8 cellular contexts compared by ENCODE assay signal in the genomic region with DNA sequence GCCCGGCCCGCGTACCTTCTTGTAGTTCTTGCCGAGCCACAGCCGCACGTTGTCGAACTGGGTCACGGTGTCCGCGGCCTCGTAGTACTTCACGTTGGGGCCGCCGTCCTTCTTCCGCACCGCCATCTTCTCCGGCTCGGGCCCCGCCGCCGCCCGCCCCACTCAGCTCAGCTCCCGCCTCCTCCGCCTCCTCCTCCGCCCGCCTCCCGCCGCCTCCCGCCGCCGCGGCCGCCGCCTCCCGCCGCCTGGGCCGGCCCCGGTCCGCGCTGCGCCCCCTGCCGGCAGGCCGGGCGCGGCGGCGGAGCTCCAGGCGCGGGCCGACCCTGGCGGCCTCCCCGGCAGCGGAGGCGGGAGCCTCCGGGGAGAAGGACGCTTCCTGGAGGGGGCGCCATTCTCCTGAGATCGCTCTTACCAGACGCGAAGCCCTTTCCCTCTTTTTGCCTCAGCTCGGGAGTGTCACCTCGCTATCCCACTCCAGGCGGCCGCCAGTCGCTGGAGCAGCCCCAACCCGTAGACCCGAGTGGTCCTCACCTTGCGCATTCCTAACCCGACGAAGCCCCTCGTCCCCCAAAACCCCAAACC. TPM values are rescaled to one million over a fixed set of nuclear protein-coding genes. Genes with fewer than 3 reads are reported as not detected.
DNase-seq lines count a peak whose midpoint lies in the region; ATAC-seq lines count a peak whose summit lies in the region.

A gene (minus strand): TSS at position 148 of the 582 bp plus-strand sequence. CDS start 22 bp downstream, at position 126.

- H3K4me3 ChIP-seq in esophagus (ENCODE audit: low read depth in 1 of 2, low read length in 2 of 2) (peak within 1 kb of the TSS; percentile 80 to 83), mucosa of stomach (ENCODE audit: low read length) (peak within 1 kb of the TSS; percentile 98)

- peaks cover 0 to 2% of the 10 kb centered on the region in 2 donors for H3K4me1 ChIP-seq in esophagus (ENCODE audit: control insufficient read depth in 2 of 2, insufficient read depth in 2 of 2, low read length in 1 of 2)
- peaks cover 24% of the 10 kb centered on the region for H3K4me1 ChIP-seq in mucosa of stomach (ENCODE audit: control insufficient read depth, insufficient read depth, low read length)

- WGBS in esophagus, 2 donors: 1 to 2% methylated on average over 25 to 71 of the region's 71 CpGs

- H3K27ac ChIP-seq in esophagus (ENCODE audit: low read depth in 2 of 2, low read length in 1 of 2): peak within 1 kb of the TSS; percentile 78 to 99

- H3K27me3 ChIP-seq in esophagus (ENCODE audit: control insufficient read depth in 1 of 2, insufficient read depth in 2 of 2, low read length in 2 of 2) (no peaks in the 10 kb centered on the region), mucosa of stomach (ENCODE audit: control insufficient read depth, insufficient read depth, low read length) (no peaks in the 10 kb centered on the region)

- H3K9me3 ChIP-seq in esophagus (ENCODE audit: control insufficient read depth in 2 of 2, insufficient read depth in 1 of 2, low read depth in 1 of 2, low read length in 1 of 2): no peaks in the 10 kb centered on the region
- no peaks in the 10 kb centered on the region for H3K9me3 ChIP-seq in mucosa of stomach (ENCODE audit: control insufficient read depth, low read length)

- H3K36me3 ChIP-seq in esophagus (ENCODE audit: control insufficient read depth in 2 of 2, insufficient read depth in 2 of 2, low read length in 1 of 2) (peaks cover 2 to 6% of the 10 kb centered on the region in 2 donors), mucosa of stomach (ENCODE audit: control insufficient read depth, insufficient read depth, low read length) (no peaks in the 10 kb centered on the region)

- peak within 1 kb of the TSS; percentile 95 for H3K9ac ChIP-seq in mucosa of stomach (ENCODE audit: low read length)

- peak; percentile 84 for DNase-seq in COR-L47 (lab: John Stamatoyannopoulos, UW)
- DNase-seq in HuH-7.5 (ENCODE audit: low spot score): peak; percentile 80
- peak; percentile 37 for DNase-seq in OCI-M2 (lab: John Stamatoyannopoulos, UW; ENCODE audit: unreplicated experiment)
- peak; percentile 86 for DNase-seq in activated T-cell treated with anti-CD3 and anti-CD28 coated beads, Interleukin-2, amount 50 U/mL, for 1 hour
- DNase-seq in stimulated activated CD8-positive, alpha-beta memory T cell treated with anti-CD3 and anti-CD28 coated beads, Interleukin-4, amount 100 ng/mL, for 48 hours: peak; percentile 89

- ATAC-seq in GM21381 (IDR thresholded peaks at IDR 0.05; ENCODE audit: unreplicated experiment): peak; percentile 69

RNA-seq across cellular contexts. Expression of the gene that starts here (rescaled TPM):
- polyA plus RNA-seq in esophagus: 10 to 100 TPM; 21.4 to 31.4 TPM

Comparison
In these comparisons a context has a peak if more than half of its experiments do, and no peak if none do; other contexts are left out.
1. Peak in every context shown above with its lines: DNase-seq, ATAC-seq, H3K4me3 ChIP-seq and H3K27ac ChIP-seq.
2. DNase-seq: peak in every context shown above with its lines; median percentile 89 in stimulated activated CD8-positive, alpha-beta memory T cell treated with anti-CD3 and anti-CD28 coated beads, Interleukin-4, amount 100 ng/mL, for 48 hours; 86 in activated T-cell treated with anti-CD3 and anti-CD28 coated beads, Interleukin-2, amount 50 U/mL, for 1 hour; 84 in COR-L47; 80 in HuH-7.5; 37 in OCI-M2.